14 cellular contexts compared by ENCODE assay signal in the genomic region with DNA sequence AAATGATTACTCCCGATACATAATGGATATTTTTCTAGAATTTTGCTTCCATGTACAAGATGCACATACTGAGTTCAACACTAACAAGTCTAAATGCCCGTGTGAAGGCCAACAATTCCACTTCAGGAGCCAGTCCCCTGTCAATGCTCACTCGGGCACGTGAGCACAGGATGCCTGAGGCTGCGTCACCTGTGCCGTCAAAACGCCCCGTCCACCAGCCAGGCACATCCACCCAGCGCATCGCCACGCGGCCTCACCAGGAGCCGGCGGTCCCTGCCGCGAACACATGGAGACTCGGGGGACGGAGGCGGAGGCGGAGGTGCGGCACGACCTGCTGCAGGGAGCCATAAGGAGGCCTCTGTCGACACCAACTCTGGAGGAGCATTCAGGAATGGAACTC. TPM values are rescaled to one million over a fixed set of nuclear protein-coding genes. Genes with fewer than 3 reads are reported as not detected.
DNase-seq lines count a peak whose midpoint lies in the region; ATAC-seq and TF ChIP-seq lines count a peak whose summit lies in the region.
"Had no signal": no experiment of that assay in that cellular context is flagged by ENCODE, and none has a peak within 500 bp of the region (broad histone marks: within the 10 kb centered on the region; RNA-seq: fewer than 3 reads in every experiment).

No MANE protein-coding gene starts in this region.

- peak overlapping the region; percentile 46 for H3K27ac ChIP-seq in epithelial cell of prostate
- H3K27ac ChIP-seq: foreskin keratinocyte, thoracic aorta had no signal

- H3K4me1 Mint-ChIP-seq in activated naive CD4-positive, alpha-beta T cell treated with anti-CD3 and anti-CD28 coated beads, Interleukin-2, amount 10 ng/mL, durations not matched to agents 7 days and 5 days = no peaks in the 10 kb centered on the region

- DNase-seq in activated naive CD4-positive, alpha-beta T cell treated with anti-CD3 and anti-CD28 coated beads, Interleukin-2, amount 10 ng/mL, durations not matched to agents 7 days and 5 days = no peak
- no peak for DNase-seq in activated naive CD4-positive, alpha-beta T cell treated with anti-CD3 and anti-CD28 coated beads, Interleukin-2, amount 50 U/mL, for 16 hours
- DNase-seq in epithelial cell of prostate (ENCODE audit: low read depth, low spot score) (no peak), occipital lobe (lab: John Stamatoyannopoulos, UW) (peak; percentile 74), ureter (ENCODE audit: low spot score) (peak; percentile 44), GM10248 (ENCODE audit: extremely low spot score) (no peak)
- DNase-seq in stimulated activated naive CD4-positive, alpha-beta T cell treated with Interleukin-2 at 50 U/mL for 16 hours (lab: John Stamatoyannopoulos, UW) = no peak
- DNase-seq: activated naive CD4-positive, alpha-beta T cell; cortex of kidney; NCI-H1436; NCI-H82 had no signal

- no peak overlapping the region for H3K4me3 Mint-ChIP-seq in activated naive CD4-positive, alpha-beta T cell treated with anti-CD3 and anti-CD28 coated beads, Interleukin-2, amount 10 ng/mL, durations not matched to agents 7 days and 5 days

- POLR2A ChIA-PET in GM10248 (lab: Yijun Ruan, JAX) = no interaction called here

- CTCF ChIA-PET in activated naive CD4-positive, alpha-beta T cell treated with anti-CD3 and anti-CD28 coated beads, Interleukin-2, amount 10 ng/mL, durations not matched to agents 7 days and 5 days (lab: Charles Lee) = no interaction called here
- CTCF ChIA-PET in GM10248 (lab: Yijun Ruan, JAX) = no interaction called here

- ATAC-seq in GM21423 (IDR thresholded peaks at IDR 0.05; ENCODE audit: unreplicated experiment) = no peak

- no peaks in the 10 kb centered on the region for H3K27me3 Mint-ChIP-seq in activated naive CD4-positive, alpha-beta T cell treated with anti-CD3 and anti-CD28 coated beads, Interleukin-2, amount 10 ng/mL, durations not matched to agents 7 days and 5 days

- H3K36me3 Mint-ChIP-seq in activated naive CD4-positive, alpha-beta T cell treated with anti-CD3 and anti-CD28 coated beads, Interleukin-2, amount 10 ng/mL, durations not matched to agents 7 days and 5 days = no peaks in the 10 kb centered on the region

- H3K27ac Mint-ChIP-seq in activated naive CD4-positive, alpha-beta T cell treated with anti-CD3 and anti-CD28 coated beads, Interleukin-2, amount 10 ng/mL, durations not matched to agents 7 days and 5 days = peak overlapping the region; percentile 42

- TF ChIP-seq CTCF in GM10248 (IDR thresholded peaks at IDR 0.05; ENCODE audit: control extremely low read depth, extremely low read depth, low read depth, missing control alignments) = no peak

- H3K9me3 Mint-ChIP-seq in activated naive CD4-positive, alpha-beta T cell treated with anti-CD3 and anti-CD28 coated beads, Interleukin-2, amount 10 ng/mL, durations not matched to agents 7 days and 5 days = no peaks in the 10 kb centered on the region

RNA-seq across cellular contexts. Expression of gene TOLLIP, which starts 9.8 kb away (rescaled TPM):
- total RNA-seq in occipital lobe (17.8 TPM), ureter (122 TPM)

Comparison
In these comparisons a context has a peak if more than half of its experiments do, and no peak if none do; other contexts are left out.
1. DNase-seq: peak in occipital lobe (single experiment) and ureter (single experiment); none in activated naive CD4-positive, alpha-beta T cell treated with anti-CD3 and anti-CD28 coated beads, Interleukin-2, amount 10 ng/mL, durations not matched to agents 7 days and 5 days (single experiment), activated naive CD4-positive, alpha-beta T cell treated with anti-CD3 and anti-CD28 coated beads, Interleukin-2, amount 50 U/mL, for 16 hours (single experiment), epithelial cell of prostate (single experiment), GM10248 (single experiment) and stimulated activated naive CD4-positive, alpha-beta T cell treated with Interleukin-2 at 50 U/mL for 16 hours (single experiment).